In the genomic region with DNA sequence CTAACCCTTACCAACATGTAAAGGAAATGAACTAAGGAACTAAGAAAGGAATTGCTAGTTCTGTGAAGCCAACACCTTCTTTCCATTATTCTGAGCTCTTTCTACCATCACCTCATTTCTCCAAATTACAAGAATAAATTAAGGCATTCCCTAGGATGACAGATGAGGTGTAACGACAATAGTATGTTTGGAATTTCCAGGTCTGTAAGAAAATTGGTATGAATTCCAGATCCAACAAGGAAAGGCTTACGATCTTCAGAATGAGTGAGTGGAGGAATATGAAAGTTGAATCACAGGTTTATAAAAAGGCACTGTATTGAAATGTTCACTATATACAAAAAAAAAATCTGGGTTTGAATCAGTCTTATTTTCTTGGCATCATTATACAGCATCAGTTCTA, we compare ENCODE assay signal across 19 cellular contexts. TPM values are rescaled to one million over a fixed set of nuclear protein-coding genes. Genes with fewer than 3 reads are reported as not detected.
DNase-seq lines count a peak whose midpoint lies in the region; ATAC-seq lines count a peak whose summit lies in the region.
"Had no signal": no experiment of that assay in that cellular context is flagged by ENCODE, and none has a peak within 500 bp of the region (broad histone marks: within the 10 kb centered on the region; RNA-seq: fewer than 3 reads in every experiment).

No MANE protein-coding gene starts in this region.

- H3K4me1 Mint-ChIP-seq in activated CD8-positive, alpha-beta memory T cell treated with anti-CD3 and anti-CD28 coated beads, Interleukin-2, amount 10 ng/mL, durations not matched to agents 7 days and 5 days, result no peaks in the 10 kb centered on the region
- H3K4me1 Mint-ChIP-seq: CD4-positive, alpha-beta memory T cell had no signal

- H3K27ac Mint-ChIP-seq in activated CD8-positive, alpha-beta memory T cell treated with anti-CD3 and anti-CD28 coated beads, Interleukin-2, amount 10 ng/mL, durations not matched to agents 7 days and 5 days, result no peak overlapping the region
- H3K27ac Mint-ChIP-seq: CD4-positive, alpha-beta memory T cell; HFFc6 had no signal

- H3K9me3 Mint-ChIP-seq in activated CD8-positive, alpha-beta memory T cell treated with anti-CD3 and anti-CD28 coated beads, Interleukin-2, amount 10 ng/mL, durations not matched to agents 7 days and 5 days (ENCODE audit: low read depth), result no peaks in the 10 kb centered on the region
- H3K9me3 Mint-ChIP-seq: HFFc6 had no signal

- no peaks in the 10 kb centered on the region for H3K36me3 Mint-ChIP-seq in activated CD8-positive, alpha-beta memory T cell treated with anti-CD3 and anti-CD28 coated beads, Interleukin-2, amount 10 ng/mL, durations not matched to agents 7 days and 5 days
- H3K36me3 Mint-ChIP-seq: CD4-positive, alpha-beta memory T cell had no signal

- no peak for ATAC-seq in activated CD8-positive, alpha-beta memory T cell treated with anti-CD3 and anti-CD28 coated beads, Interleukin-2, amount 10 ng/mL, durations not matched to agents 7 days and 5 days
- ATAC-seq: GM12878 had no signal

- DNase-seq in M059J (ENCODE audit: low read depth), result peak; percentile 7
- DNase-seq in astrocyte of the hippocampus (ENCODE audit: low read depth, low spot score), result peak; percentile 6
- DNase-seq in kidney tubule cell (ENCODE audit: low spot score), result peak; percentile 44
- no peak for DNase-seq in SKM-1 (lab: John Stamatoyannopoulos, UW; ENCODE audit: unreplicated experiment)
- DNase-seq in activated CD8-positive, alpha-beta memory T cell treated with anti-CD3 and anti-CD28 coated beads, Interleukin-2, amount 10 ng/mL, durations not matched to agents 7 days and 5 days, result no peak
- no peak for DNase-seq in G401 (ENCODE audit: low spot score)
- DNase-seq in stimulated activated CD4-positive, alpha-beta T cell treated with anti-CD3 and anti-CD28 coated beads, Interleukin-12 subunit alpha, Interleukin-12 subunit beta, amount 100 ng/mL, for 4 hours, result no peak
- DNase-seq: C1 segment of cervical spinal cord; Calu3; CD4-positive, alpha-beta memory T cell; COR-L47; DMS153; DND-41; GDM1; GOT3; HFFc6 had no signal

- H3K4me3 Mint-ChIP-seq in activated CD8-positive, alpha-beta memory T cell treated with anti-CD3 and anti-CD28 coated beads, Interleukin-2, amount 10 ng/mL, durations not matched to agents 7 days and 5 days, result no peak overlapping the region
- H3K4me3 Mint-ChIP-seq: CD4-positive, alpha-beta memory T cell; HFFc6 had no signal

- in situ Hi-C loops in G401 (cut with HindIII; ENCODE audit: low sequenced_read_pairs), result no loop called here

- CTCF ChIA-PET in activated CD8-positive, alpha-beta memory T cell treated with anti-CD3 and anti-CD28 coated beads, Interleukin-2, amount 10 ng/mL, durations not matched to agents 7 days and 5 days (lab: Charles Lee), result interaction anchor here (0.9 to 1.3 kb wide), 2 partner anchors 10 to 11 kb away, joined by 3 to 6 read pairs; no protein-coding TSS in a partner anchor

- peaks cover 3% of the 10 kb centered on the region for H3K27me3 Mint-ChIP-seq in activated CD8-positive, alpha-beta memory T cell treated with anti-CD3 and anti-CD28 coated beads, Interleukin-2, amount 10 ng/mL, durations not matched to agents 7 days and 5 days

RNA-seq across cellular contexts. Expression of a gene that starts 4.5 kb away (rescaled TPM):
- not detected in 2 replicates for total RNA-seq in M059J (2014; rRNA removed; shearing (Covaris generic))
- not detected for total RNA-seq in activated CD8-positive, alpha-beta memory T cell treated with anti-CD3 and anti-CD28 coated beads, Interleukin-2, amount 10 ng/mL, durations not matched to agents 7 days and 5 days
- 1.7 TPM in 1 of 2 replicates, not detected in the other for total RNA-seq in G401 (2014; rRNA removed; shearing (Covaris generic))
- total RNA-seq: A172; A673; Calu3; CD4-positive, alpha-beta memory T cell; GM12878; HFFc6 had no signal

Comparison
In these comparisons a context has a peak if more than half of its experiments do, and no peak if none do; other contexts are left out.
1. DNase-seq: peak in M059J (single experiment), astrocyte of the hippocampus (single experiment) and kidney tubule cell (single experiment); none in SKM-1 (single experiment), activated CD8-positive, alpha-beta memory T cell treated with anti-CD3 and anti-CD28 coated beads, Interleukin-2, amount 10 ng/mL, durations not matched to agents 7 days and 5 days (single experiment), G401 (single experiment) and stimulated activated CD4-positive, alpha-beta T cell treated with anti-CD3 and anti-CD28 coated beads, Interleukin-12 subunit alpha, Interleukin-12 subunit beta, amount 100 ng/mL, for 4 hours (single experiment).